Comparison of ENCODE assay signal across 8 cellular contexts in genomic region chr13:51590966-51591627, GRCh38. TPM values are rescaled to one million over a fixed set of nuclear protein-coding genes. Genes with fewer than 3 reads are reported as not detected.
DNase-seq lines count a peak whose midpoint lies in the region; ATAC-seq and TF ChIP-seq lines count a peak whose summit lies in the region.

No MANE protein-coding gene starts in this region.

- no peaks in the 10 kb centered on the region for H3K9me3 Mint-ChIP-seq in activated naive CD8-positive, alpha-beta T cell (ENCODE audit: low read depth)
- H3K9me3 Mint-ChIP-seq in activated naive CD8-positive, alpha-beta T cell treated with anti-CD3 and anti-CD28 coated beads for 36 hours = no peaks in the 10 kb centered on the region

- H3K27me3 ChIP-seq in adrenal gland (no peaks in the 10 kb centered on the region), vagina (no peaks in the 10 kb centered on the region)

- peak overlapping the region; percentile 41 for H3K27ac Mint-ChIP-seq in activated naive CD8-positive, alpha-beta T cell
- no peak overlapping the region for H3K27ac Mint-ChIP-seq in activated naive CD8-positive, alpha-beta T cell treated with anti-CD3 and anti-CD28 coated beads for 36 hours

- ATAC-seq in HG02840 (IDR thresholded peaks at IDR 0.05; ENCODE audit: low FRiP score, unreplicated experiment) (no peak), HG02885 (IDR thresholded peaks at IDR 0.05; ENCODE audit: poor library complexity, unreplicated experiment) (no peak)

- TF ChIP-seq CTCF in adrenal gland (IDR thresholded peaks at IDR 0.05) (no peak), vagina (IDR thresholded peaks at IDR 0.05) (no peak)

- peaks cover 43 to 94% of the 10 kb centered on the region in 2 donors for H3K4me1 ChIP-seq in adrenal gland (replicated peaks in 1 of 2)
- H3K4me1 ChIP-seq in vagina = peaks cover 70% of the 10 kb centered on the region

- WGBS in adrenal gland, 4 donors = 8 to 21% (median 16%) methylated on average over 4 of the region's 4 CpGs

- H3K9me3 ChIP-seq in adrenal gland (replicated peaks in 1 of 3) (no peaks in the 10 kb centered on the region), vagina (no peaks in the 10 kb centered on the region)

- no peak for DNase-seq in activated naive CD8-positive, alpha-beta T cell treated with anti-CD3 and anti-CD28 coated beads for 36 hours
- DNase-seq in adrenal gland = peak; percentile 67 to 89 (median 76)
- DNase-seq in islet precursor cell = peak; percentile 57
- DNase-seq in vagina (ENCODE audit: extremely low spot score in 2 of 2) = no peak
- DNase-seq in Ammon's horn (ENCODE audit: low spot score) = no peak

- H3K27me3 Mint-ChIP-seq in activated naive CD8-positive, alpha-beta T cell = no peaks in the 10 kb centered on the region
- no peaks in the 10 kb centered on the region for H3K27me3 Mint-ChIP-seq in activated naive CD8-positive, alpha-beta T cell treated with anti-CD3 and anti-CD28 coated beads for 36 hours

- intact Hi-C loops in adrenal gland (cut with DNase I) (loop anchor here in 1 of 2 donors (10.0 kb wide), 1 partner anchor 144 kb away; no protein-coding TSS in a partner anchor), vagina (cut with DNase I) (no loop called here)

- no peak overlapping the region for H3K4me3 Mint-ChIP-seq in activated naive CD8-positive, alpha-beta T cell
- no peak overlapping the region for H3K4me3 Mint-ChIP-seq in activated naive CD8-positive, alpha-beta T cell treated with anti-CD3 and anti-CD28 coated beads for 36 hours

- H3K36me3 ChIP-seq in adrenal gland (replicated peaks in 1 of 2) (no peaks in the 10 kb centered on the region), vagina (no peaks in the 10 kb centered on the region)

- peak in 1 of 2 donors; percentile 73 for TF ChIP-seq POLR2A in adrenal gland (IDR thresholded peaks at IDR 0.05)
- TF ChIP-seq POLR2A in vagina (IDR thresholded peaks at IDR 0.05) = no peak

- peaks cover 4% of the 10 kb centered on the region for H3K36me3 Mint-ChIP-seq in activated naive CD8-positive, alpha-beta T cell
- peaks cover 5% of the 10 kb centered on the region for H3K36me3 Mint-ChIP-seq in activated naive CD8-positive, alpha-beta T cell treated with anti-CD3 and anti-CD28 coated beads for 36 hours

- H3K4me3 ChIP-seq in adrenal gland (peak overlapping the region in 1 of 4 donors; percentile 1), vagina (no peak overlapping the region)

- peaks cover 63% of the 10 kb centered on the region for H3K4me1 Mint-ChIP-seq in activated naive CD8-positive, alpha-beta T cell (ENCODE audit: low read depth)
- H3K4me1 Mint-ChIP-seq in activated naive CD8-positive, alpha-beta T cell treated with anti-CD3 and anti-CD28 coated beads for 36 hours = peaks cover 48% of the 10 kb centered on the region

- H3K27ac ChIP-seq in adrenal gland = peak overlapping the region; percentile 37 to 86 (median 76)
- peak overlapping the region; percentile 48 for H3K27ac ChIP-seq in vagina

RNA-seq across cellular contexts. Expression of gene WDFY2, which starts 6.8 kb away (rescaled TPM):
- total RNA-seq in activated naive CD8-positive, alpha-beta T cell treated with anti-CD3 and anti-CD28 coated beads for 36 hours = 1 to 10 TPM; 6.0 to 7.9 TPM
- 10 to 100 TPM; 14.9 to 38.6 (median 29.0) TPM for total RNA-seq in adrenal gland
- polyA plus RNA-seq in adrenal gland = 10 to 100 TPM; 13.2 to 22.2 (median 16.6) TPM
- total RNA-seq in vagina = 26.3 TPM

Comparison
In these comparisons a context has a peak if more than half of its experiments do, and no peak if none do; other contexts are left out.
1. DNase-seq: peak in adrenal gland (7 of 7) and islet precursor cell (single experiment); none in activated naive CD8-positive, alpha-beta T cell treated with anti-CD3 and anti-CD28 coated beads for 36 hours (single experiment), vagina (0 of 2) and Ammon's horn (single experiment).